Comparison of ENCODE assay signal across 26 cellular contexts in the genomic region with DNA sequence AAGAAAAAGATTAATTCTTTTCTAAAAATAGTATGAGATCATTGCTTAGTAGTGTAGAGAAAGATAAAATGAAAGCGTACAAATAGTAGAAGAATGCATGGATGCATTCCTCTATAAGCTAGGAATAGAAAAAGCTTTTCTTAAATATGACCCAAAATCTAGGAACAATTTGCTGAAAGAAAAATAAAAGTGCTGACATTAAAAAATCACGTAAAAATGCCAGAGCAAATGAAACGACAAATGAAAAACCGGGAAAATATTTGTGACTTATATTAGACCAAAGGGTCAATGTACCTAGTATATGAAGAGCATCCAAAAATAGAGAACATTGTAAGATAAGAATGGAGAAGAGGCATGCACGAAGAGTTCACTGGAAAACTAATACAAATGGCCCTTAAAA.
"Had no signal": no experiment of that assay in that cellular context is flagged by ENCODE, and none has a peak within 500 bp of the region (broad histone marks: within the 10 kb centered on the region; RNA-seq: fewer than 3 reads in every experiment).

No MANE protein-coding gene starts in this region.

- DNase-seq: cortex of kidney; effector CD8-positive, alpha-beta T cell; effector memory CD8-positive, alpha-beta T cell; endodermal cell; erythroblast; esophagus squamous epithelium; foreskin fibroblast; foreskin melanocyte; gastrocnemius medialis; glutamatergic neuron; head of caudate nucleus; heart right ventricle; hippocampal formation; left cardiac atrium; left lung; left ventricle myocardium superior; lower lobe of right lung; mesenchymal stem cell; mucosa of descending colon; naive B cell had no signal

- ATAC-seq: effector memory CD8-positive, alpha-beta T cell; esophagus mucosa; gastrocnemius medialis; heart right ventricle; left cardiac atrium; left lung; left ventricle myocardium superior; lower lobe of right lung; mucosa of descending colon had no signal

- H3K36me3 ChIP-seq: esophagus squamous epithelium, gastrocnemius medialis, heart right ventricle, left lung, lower lobe of right lung had no signal

- H3K4me1 ChIP-seq: esophagus squamous epithelium, gastrocnemius medialis, heart right ventricle, left lung, lower lobe of right lung had no signal

- H3K27ac ChIP-seq: epithelial cell of prostate, esophagus squamous epithelium, gastrocnemius medialis, heart right ventricle, left lung, lower lobe of right lung had no signal

- H3K9me3 ChIP-seq: esophagus squamous epithelium, gastrocnemius medialis, left lung, lower lobe of right lung, mucosa of descending colon had no signal

- FAIRE-seq: colon, endometrium, islet of Langerhans, keratinocyte had no signal

- H3K4me3 ChIP-seq: esophagus squamous epithelium, gastrocnemius medialis, heart right ventricle, left lung, lower lobe of right lung, mucosa of descending colon had no signal

- H3K27me3 ChIP-seq: esophagus squamous epithelium, gastrocnemius medialis, heart right ventricle, left lung had no signal
